8 cellular contexts compared by ENCODE assay signal in the genomic region with DNA sequence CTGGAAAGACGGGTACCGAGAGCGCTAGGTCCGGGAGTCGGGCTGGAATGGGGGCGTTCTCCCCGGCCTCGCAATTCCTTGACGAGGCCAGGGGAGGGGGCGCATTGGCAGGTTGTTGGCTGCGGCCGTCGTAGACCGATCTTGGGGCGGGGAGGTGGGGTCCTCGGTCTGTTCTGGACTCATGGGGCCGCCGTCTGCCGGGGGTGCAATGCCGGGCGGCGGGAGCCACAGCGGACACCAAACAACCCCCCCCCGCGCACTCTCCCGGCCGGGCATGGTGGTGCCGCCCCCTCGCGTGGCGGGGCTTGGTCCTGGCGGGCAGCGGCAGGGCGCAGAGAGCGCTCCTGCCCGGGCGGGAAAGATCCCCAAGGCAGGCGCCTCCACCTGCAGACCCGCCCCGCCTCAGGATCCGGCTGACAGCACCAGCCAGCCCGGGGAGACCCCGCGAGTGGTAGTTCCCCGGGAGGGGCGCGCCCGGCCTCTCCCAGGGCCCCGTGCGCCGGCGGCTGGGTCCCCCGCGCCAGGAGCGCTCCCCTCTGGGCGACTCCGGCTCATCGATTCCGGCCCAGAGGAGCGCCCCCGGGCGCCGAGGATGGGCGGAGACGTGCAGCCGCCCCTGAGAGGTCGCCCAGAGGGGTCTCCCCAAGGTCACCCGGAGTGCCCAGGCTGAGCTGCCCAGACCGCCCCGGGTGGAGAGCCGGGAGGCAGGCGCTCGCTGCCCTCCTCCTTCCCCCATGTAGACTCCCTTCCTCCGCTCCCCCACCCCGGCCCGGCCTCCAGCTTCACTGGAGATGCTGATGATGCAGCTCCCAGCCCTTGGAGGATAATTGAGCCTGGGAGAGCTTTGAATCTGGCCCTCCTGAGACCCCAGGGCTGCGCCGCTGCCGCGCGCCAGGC.
DNase-seq lines count a peak whose midpoint lies in the region; ATAC-seq lines count a peak whose summit lies in the region.

No MANE protein-coding gene starts in this region.

- ATAC-seq in central memory CD8-positive, alpha-beta T cell (replicated peaks; ENCODE audit: extremely low read depth, poor library complexity, severe bottlenecking), result peak; percentile 5
- peak; percentile 18 for ATAC-seq in memory B cell (ENCODE audit: low read depth)

- H3K4me1 Mint-ChIP-seq in central memory CD8-positive, alpha-beta T cell, result peaks cover 61% of the 10 kb centered on the region
- H3K4me1 Mint-ChIP-seq in memory B cell, result peaks cover 35% of the 10 kb centered on the region

- no peaks in the 10 kb centered on the region for H3K9me3 Mint-ChIP-seq in central memory CD8-positive, alpha-beta T cell
- H3K9me3 Mint-ChIP-seq in memory B cell, result no peaks in the 10 kb centered on the region

- H3K27me3 Mint-ChIP-seq in central memory CD8-positive, alpha-beta T cell, result no peaks in the 10 kb centered on the region
- no peaks in the 10 kb centered on the region for H3K27me3 Mint-ChIP-seq in memory B cell

- DNase-seq in DMS 273 (lab: John Stamatoyannopoulos, UW; ENCODE audit: unreplicated experiment) (peak; percentile 70), DMS 273 treated with DMSO at 0.1 percent for 48 hours (lab: John Stamatoyannopoulos, UW) (no peak), T-helper 22 cell (ENCODE audit: low read depth) (peak; percentile 40), memory B cell (ENCODE audit: low spot score in 2 of 2) (peak; percentile 38 to 64), COR-L47 (lab: John Stamatoyannopoulos, UW) (no peak), LoVo (ENCODE audit: low spot score) (no peak)
- DNase-seq in central memory CD8-positive, alpha-beta T cell (ENCODE audit: low spot score in 2 of 2), result peak; percentile 40 to 51
- peak; percentile 20 for DNase-seq in stimulated activated CD8-positive, alpha-beta memory T cell treated with anti-CD3 and anti-CD28 coated beads, Interleukin-7, amount 100 ng/mL, for 24 hours (ENCODE audit: low read depth)

- peaks cover 60% of the 10 kb centered on the region for H3K36me3 Mint-ChIP-seq in central memory CD8-positive, alpha-beta T cell (ENCODE audit: insufficient read depth)
- H3K36me3 Mint-ChIP-seq in memory B cell, result peaks cover 13% of the 10 kb centered on the region

- peak overlapping the region; percentile 84 for H3K4me3 Mint-ChIP-seq in central memory CD8-positive, alpha-beta T cell
- H3K4me3 Mint-ChIP-seq in memory B cell, result peak overlapping the region; percentile 92

- H3K27ac Mint-ChIP-seq in central memory CD8-positive, alpha-beta T cell (ENCODE audit: low read depth), result peak overlapping the region; percentile 95
- H3K27ac Mint-ChIP-seq in memory B cell, result peak overlapping the region; percentile 92

Comparison
In these comparisons a context has a peak if more than half of its experiments do, and no peak if none do; other contexts are left out.
1. DNase-seq: peak in DMS 273 (single experiment), T-helper 22 cell (single experiment), central memory CD8-positive, alpha-beta T cell (2 of 2), memory B cell (2 of 2) and stimulated activated CD8-positive, alpha-beta memory T cell treated with anti-CD3 and anti-CD28 coated beads, Interleukin-7, amount 100 ng/mL, for 24 hours (single experiment); none in DMS 273 treated with DMSO at 0.1 percent for 48 hours (single experiment), COR-L47 (single experiment) and LoVo (single experiment).